In genomic region chr4:90799895-90800294, GRCh38 we compare ENCODE assay signal across 18 cellular contexts.
"Had no signal": no experiment of that assay in that cellular context is flagged by ENCODE, and none has a peak within 500 bp of the region (broad histone marks: within the 10 kb centered on the region; RNA-seq: fewer than 3 reads in every experiment).

No MANE protein-coding gene starts in this region.

- H3K4me1 Mint-ChIP-seq: naive thymus-derived CD4-positive, alpha-beta T cell; stimulated activated effector memory CD8-positive, alpha-beta T cell treated with anti-CD3 and anti-CD28 coated beads, Interleukin-12 subunit alpha, Interleukin-12 subunit beta, amount 100 ng/mL, for 72 hours had no signal

- H3K4me3 ChIP-seq: gastroesophageal sphincter, heart left ventricle, smooth muscle cell, stomach had no signal

- H3K27ac ChIP-seq: epithelial cell of prostate, gastroesophageal sphincter, heart left ventricle, neutrophil, parathyroid adenoma, stomach had no signal

- H3K4me3 Mint-ChIP-seq: activated CD4-positive, alpha-beta memory T cell treated with anti-CD3 and anti-CD28 coated beads for 36 hours; activated naive CD8-positive, alpha-beta T cell; naive thymus-derived CD4-positive, alpha-beta T cell; stimulated activated effector memory CD8-positive, alpha-beta T cell treated with anti-CD3 and anti-CD28 coated beads, Interleukin-12 subunit alpha, Interleukin-12 subunit beta, amount 100 ng/mL, for 72 hours had no signal

- H3K36me3 ChIP-seq: gastroesophageal sphincter, heart left ventricle, neutrophil, stomach had no signal

- H2AFZ ChIP-seq: parathyroid adenoma had no signal

- H3K9me3 ChIP-seq: neutrophil had no signal

- DNase-seq: activated CD4-positive, alpha-beta memory T cell treated with anti-CD3 and anti-CD28 coated beads for 36 hours; dermis blood vessel endothelial cell; effector memory CD4-positive, alpha-beta T cell; mesendoderm; naive thymus-derived CD4-positive, alpha-beta T cell; stimulated activated CD4-positive, alpha-beta T cell treated with anti-CD3 and anti-CD28 coated beads, Interleukin-4, amount 100 ng/mL, for 1 hour; stomach; trophoblast cell had no signal

- H3K79me2 ChIP-seq: parathyroid adenoma had no signal

- H3K9ac ChIP-seq: parathyroid adenoma had no signal

- H3K27me3 ChIP-seq: gastroesophageal sphincter, heart left ventricle, neutrophil, stomach had no signal

- H3K4me2 ChIP-seq: smooth muscle cell had no signal

- ATAC-seq: gastroesophageal sphincter, sciatic nerve had no signal

- H3K27ac Mint-ChIP-seq: activated CD4-positive, alpha-beta memory T cell treated with anti-CD3 and anti-CD28 coated beads for 36 hours; activated naive CD8-positive, alpha-beta T cell; naive thymus-derived CD4-positive, alpha-beta T cell; stimulated activated effector memory CD8-positive, alpha-beta T cell treated with anti-CD3 and anti-CD28 coated beads, Interleukin-12 subunit alpha, Interleukin-12 subunit beta, amount 100 ng/mL, for 72 hours had no signal

- H3K4me1 ChIP-seq: gastroesophageal sphincter, heart left ventricle, parathyroid adenoma, stomach had no signal

- FAIRE-seq: TTC549 had no signal

- H3K27me3 Mint-ChIP-seq: activated CD4-positive, alpha-beta memory T cell treated with anti-CD3 and anti-CD28 coated beads for 36 hours; activated naive CD8-positive, alpha-beta T cell; naive thymus-derived CD4-positive, alpha-beta T cell had no signal

- H3K36me3 Mint-ChIP-seq: activated CD4-positive, alpha-beta memory T cell treated with anti-CD3 and anti-CD28 coated beads for 36 hours; activated naive CD8-positive, alpha-beta T cell; naive thymus-derived CD4-positive, alpha-beta T cell; stimulated activated effector memory CD8-positive, alpha-beta T cell treated with anti-CD3 and anti-CD28 coated beads, Interleukin-12 subunit alpha, Interleukin-12 subunit beta, amount 100 ng/mL, for 72 hours had no signal
